Comparison of ENCODE assay signal across 1 cellular context in genomic region chr14:75660630-75661498, GRCh38.
TF ChIP-seq lines count a peak whose summit lies in the region.

TSS of gene ERG28 (minus strand) at chr14:75660876. CDS start at chr14:75657502, 3,374 bp downstream.
TSS of gene TTLL5 (plus strand) at chr14:75661246. CDS start at chr14:75663150, 1,904 bp downstream.

TF ChIP-seq in GM12878, 131 proteins besides CTCF, POLR2A, EP300 and RAD21 (continued from another document and continues in another):
- TF ChIP-seq ZBTB40 (IDR thresholded peaks at IDR 0.05; ENCODE audit: borderline replicate concordance) (peak; percentile 62), RCOR1 (conservative IDR thresholded peaks at IDR 0.05; ENCODE audit: low read depth, low read length) (peak; percentile 82; the same call in 1 of the 2 replicates), SPI1 (IDR thresholded peaks at IDR 0.05; ENCODE audit: borderline replicate concordance, insufficient read depth, low read depth, low read length) (no peak), POLR2AphosphoS2 (IDR thresholded peaks at IDR 0.05; ENCODE audit: low read depth, low read length) (0 out of 2 replicates have a peak, but pooled peaks have one; percentile 31), RUNX3 (IDR thresholded peaks at IDR 0.05; ENCODE audit: low read length) (no peak; the same call in 1 of the 2 replicates), NFYA (IDR thresholded peaks at IDR 0.05; ENCODE audit: borderline replicate concordance, low read depth, low read length) (peak; percentile 70), SUPT20H (IDR thresholded peaks at IDR 0.05; ENCODE audit: borderline replicate concordance, control insufficient read depth, low read depth, low read length) (no peak), TAF1 (IDR thresholded peaks at IDR 0.05; ENCODE audit: borderline replicate concordance, low read depth, low read length) (0 out of 2 replicates have a peak, but pooled peaks have one; percentile 40), ZBTB33 (IDR thresholded peaks at IDR 0.05) (no peak), ZBTB4 (CRISPR knock-in tag; IDR thresholded peaks at IDR 0.05) (no peak), TCF3 (IDR thresholded peaks at IDR 0.05; ENCODE audit: borderline replicate concordance, insufficient read depth, low read depth, low read length) (no peak), E2F4 (IDR thresholded peaks at IDR 0.05; ENCODE audit: low read depth, low read length) (peak; percentile 19), CEBPZ (IDR thresholded peaks at IDR 0.05; ENCODE audit: low read depth, low read length) (peak; percentile 85), MAX (IDR thresholded peaks at IDR 0.05; ENCODE audit: low read depth, low read length) (0 out of 2 replicates have a peak, but pooled peaks have one; percentile 10), CUX1 (IDR thresholded peaks at IDR 0.05; ENCODE audit: insufficient replicate concordance, low read depth, low read length) (no peak), PML (IDR thresholded peaks at IDR 0.05; ENCODE audit: low read length) (peak; percentile 33; the same call in 1 of the 2 replicates), CREB1 (IDR thresholded peaks at IDR 0.05; ENCODE audit: low read depth) (peak; percentile 98), SIN3A (IDR thresholded peaks at IDR 0.05; ENCODE audit: low read depth, low read length) (peak; percentile 94), RELB (IDR thresholded peaks at IDR 0.05; ENCODE audit: low read depth) (peak; percentile 72), HSF1 (IDR thresholded peaks at IDR 0.05; ENCODE audit: low read depth, low read length) (no peak), MEF2A (IDR thresholded peaks at IDR 0.05; ENCODE audit: insufficient read depth, low read depth, low read length) (no peak), MXI1 (IDR thresholded peaks at IDR 0.05; ENCODE audit: low read depth, low read length) (peak; percentile 93), IKZF2 (IDR thresholded peaks at IDR 0.05) (peak; percentile 42 to 62; a peak in 2 of 4 replicates), FOXK2 (IDR thresholded peaks at IDR 0.05) (peak; percentile 54), ZNF384 (IDR thresholded peaks at IDR 0.05; ENCODE audit: borderline replicate concordance, low read depth, low read length) (peak; percentile 100)
